Comparison of ENCODE assay signal across 23 cellular contexts in the genomic region with DNA sequence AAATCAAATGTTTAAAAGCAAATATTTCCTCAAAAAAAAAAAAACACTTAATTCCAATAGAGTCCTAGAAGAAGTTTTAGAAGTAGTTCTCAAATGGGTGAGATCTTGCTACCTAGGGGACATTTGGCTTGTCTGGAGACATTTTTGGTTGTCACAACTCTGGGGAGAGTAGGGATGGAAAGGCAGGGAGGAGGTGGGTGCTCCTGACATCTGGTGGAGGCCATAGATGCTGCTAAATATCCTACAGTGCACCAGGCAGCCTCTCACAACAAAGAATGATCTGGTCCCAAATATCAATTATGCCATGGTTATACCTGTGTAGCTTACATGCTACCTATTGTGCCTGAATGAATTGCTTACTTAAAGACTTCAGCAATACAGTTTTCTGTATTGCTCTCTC. TPM values are rescaled to one million over a fixed set of nuclear protein-coding genes. Genes with fewer than 3 reads are reported as not detected.
"Had no signal": no experiment of that assay in that cellular context is flagged by ENCODE, and none has a peak within 500 bp of the region (broad histone marks: within the 10 kb centered on the region; RNA-seq: fewer than 3 reads in every experiment).

No MANE protein-coding gene starts in this region.

- DNase-seq: activated CD4-positive, alpha-beta T cell treated with anti-CD3 and anti-CD28 coated beads for 1 hour; activated CD4-positive, alpha-beta T cell treated with anti-CD3 and anti-CD28 coated beads, Interleukin-2, amount 50 U/mL, for 4 hours; activated CD8-positive, alpha-beta memory T cell treated with anti-CD3 and anti-CD28 coated beads, Interleukin-2, amount 50 U/mL, for 48 hours; activated naive CD4-positive, alpha-beta T cell treated with Interleukin-2 at 50 U/mL for 16 hours; activated naive CD8-positive, alpha-beta T cell treated with anti-CD3 and anti-CD28 coated beads for 36 hours; activated T-cell treated with anti-CD3 and anti-CD28 coated beads, Interleukin-2, amount 50 U/mL, for 4 hours; effector CD4-positive, alpha-beta T cell; erythroblast; foreskin melanocyte; immature natural killer cell; kidney glomerular epithelial cell; left lung; naive thymus-derived CD8-positive, alpha-beta T cell; retina; stimulated activated CD4-positive, alpha-beta T cell treated with anti-CD3 and anti-CD28 coated beads, Interleukin-2, amount 100 ng/mL, for 48 hours; stimulated activated CD8-positive, alpha-beta memory T cell treated with anti-CD3 and anti-CD28 coated beads, Interleukin-4, amount 100 ng/mL, for 48 hours; stimulated activated naive B cell treated with anti-CD40 and anti-IgM and Interleukin-4, amounts not matched to agents 10 μg/mL and 1 μg/mL and 100 μg/mL, for 72 hours; testis had no signal

- H3K27ac ChIP-seq: breast epithelium, left lung, testis, vagina, VCaP had no signal

- ATAC-seq: activated T-cell treated with anti-CD3 and anti-CD28 coated beads, Interleukin-2, amount 50 U/mL, for 4 hours; left lung; naive thymus-derived CD8-positive, alpha-beta T cell; stimulated activated naive B cell treated with anti-CD40 and anti-IgM and Interleukin-4, amounts not matched to agents 10 μg/mL and 1 μg/mL and 100 μg/mL, for 72 hours had no signal

- H3K4me3 ChIP-seq: breast epithelium, left lung, testis, vagina had no signal

- H3K36me3 ChIP-seq: breast epithelium, left lung, vagina had no signal

- FAIRE-seq: astrocyte had no signal

- H3K27me3 ChIP-seq: breast epithelium, left lung, testis, vagina had no signal

- H3K4me1 ChIP-seq: breast epithelium, left lung, vagina had no signal

RNA-seq across cellular contexts. Expression of gene CPE, which starts 46.8 kb away (rescaled TPM):
- total RNA-seq: activated CD8-positive, alpha-beta memory T cell treated with anti-CD3 and anti-CD28 coated beads for 36 hours; activated naive CD8-positive, alpha-beta T cell treated with anti-CD3 and anti-CD28 coated beads for 36 hours; naive thymus-derived CD8-positive, alpha-beta T cell had no signal
- polyA plus RNA-seq: immature natural killer cell had no signal
